In the genomic region with DNA sequence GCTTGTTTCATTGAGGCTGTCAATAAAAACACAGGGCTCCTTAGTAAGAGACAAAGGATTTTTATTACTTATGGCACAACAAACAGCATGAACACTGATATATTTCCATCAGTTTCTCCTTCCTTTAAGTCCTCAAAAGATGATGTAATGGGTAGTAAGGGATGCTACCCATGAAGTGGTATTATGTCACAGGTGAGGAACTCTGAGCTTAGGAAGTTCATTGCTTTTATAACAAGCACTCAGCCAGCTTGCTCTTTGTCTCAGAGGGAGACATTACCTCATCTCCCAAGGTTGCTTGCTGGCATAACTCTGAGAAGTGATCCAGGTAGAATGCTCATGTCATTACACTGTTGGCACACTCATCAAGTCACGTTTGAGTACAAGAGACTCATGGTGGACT, we compare ENCODE assay signal across 10 cellular contexts.
"Had no signal": no experiment of that assay in that cellular context is flagged by ENCODE, and none has a peak within 500 bp of the region (broad histone marks: within the 10 kb centered on the region; RNA-seq: fewer than 3 reads in every experiment).

No MANE protein-coding gene starts in this region.

- H3K4me3 ChIP-seq: GM23338, K562 had no signal

- H3K4me2 ChIP-seq: GM23338 had no signal

- DNase-seq: H9, HCEC 1CT, HFFc6, IMR-90, KG1 had no signal

- H3K9me3 Mint-ChIP-seq: GM23338, H9 had no signal

- H3K4me3 Mint-ChIP-seq: GM23338, H9, HFFc6 had no signal

- ATAC-seq: GM23338, K562 had no signal

- H2AFZ ChIP-seq: GM23338 had no signal

- H3K27ac Mint-ChIP-seq: GM23338, H9, HFFc6 had no signal

- H3K4me1 Mint-ChIP-seq: GM23338, H9 had no signal

- H3K27ac ChIP-seq: HL-60 had no signal

- FAIRE-seq: H1, H54, K562 had no signal
